1 cellular context compared by ENCODE assay signal in the genomic region with DNA sequence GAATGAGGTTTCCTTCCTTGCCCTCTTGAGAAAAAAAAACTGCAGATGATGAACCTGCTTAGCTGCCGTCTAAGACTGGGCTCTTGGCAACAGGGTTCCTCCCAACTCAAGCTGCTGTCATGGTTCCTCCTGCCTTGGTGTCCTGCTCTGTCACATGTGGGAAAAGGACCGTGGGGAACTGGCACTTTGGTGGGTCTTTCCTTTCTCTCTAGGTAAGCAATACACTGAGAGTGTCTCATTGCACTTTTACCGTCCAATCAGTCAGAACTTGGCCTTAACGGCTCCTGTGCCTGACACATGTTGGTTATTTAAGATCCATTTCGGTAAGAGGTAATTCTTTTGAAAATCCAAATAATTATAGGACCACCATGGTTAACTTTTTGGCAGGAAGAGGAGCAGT.
TF ChIP-seq lines count a peak whose summit lies in the region.

No MANE protein-coding gene starts in this region.

TF ChIP-seq in IMR-90, 13 proteins besides CTCF, POLR2A, EP300 and RAD21:
- TF ChIP-seq MAFK (IDR thresholded peaks at IDR 0.05; ENCODE audit: low read depth, low read length) (no peak), USF2 (IDR thresholded peaks at IDR 0.05; ENCODE audit: low read depth, low read length) (no peak)
